Comparison of ENCODE assay signal across 8 cellular contexts in the genomic region with DNA sequence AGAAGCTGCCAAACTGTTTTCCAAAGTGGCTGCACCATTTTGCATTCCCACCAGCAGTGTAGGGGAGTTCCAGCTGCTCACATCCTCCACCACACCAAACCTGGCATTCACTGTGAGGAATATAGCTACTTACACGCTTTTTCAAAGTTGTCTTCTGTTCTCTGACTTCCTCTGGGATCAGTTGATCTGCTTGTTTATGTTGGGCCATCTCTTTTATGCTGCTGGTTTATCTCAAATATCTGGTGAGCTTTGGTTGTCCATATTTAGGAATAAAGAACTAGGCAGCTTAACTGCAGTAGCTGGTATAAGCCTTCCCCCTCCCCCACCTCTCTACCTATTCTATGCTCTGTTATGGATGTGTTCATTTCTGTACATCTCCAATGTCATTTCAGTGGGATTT.
"Had no signal": no experiment of that assay in that cellular context is flagged by ENCODE, and none has a peak within 500 bp of the region (broad histone marks: within the 10 kb centered on the region; RNA-seq: fewer than 3 reads in every experiment).

No MANE protein-coding gene starts in this region.

- H3K27ac Mint-ChIP-seq: GM23338 had no signal

- ATAC-seq: GM23338 had no signal

- H3K4me3 Mint-ChIP-seq: GM23338, H9 had no signal

- H2AFZ ChIP-seq: GM23338 had no signal

- DNase-seq: H9, HCEC 1CT, IMR-90, KBM-7 had no signal

- H3K9me3 Mint-ChIP-seq: GM23338, H9 had no signal

- FAIRE-seq: H1, H54, HTR-8/SVneo had no signal

- H3K4me3 ChIP-seq: GM23338 had no signal

- H3K4me2 ChIP-seq: GM23338 had no signal
